ENCODE assay signal across 9 cellular contexts in genomic region chr1:66402194-66402593, GRCh38.
DNase-seq lines count a peak whose midpoint lies in the region; ATAC-seq, FAIRE-seq and TF ChIP-seq lines count a peak whose summit lies in the region.
"Had no signal": no experiment of that assay in that cellular context is flagged by ENCODE, and none has a peak within 500 bp of the region (broad histone marks: within the 10 kb centered on the region; RNA-seq: fewer than 3 reads in every experiment).

No MANE protein-coding gene starts in this region.

- peaks cover 5% of the 10 kb centered on the region for H3K36me3 Mint-ChIP-seq in activated T-helper 1 cell treated with anti-CD3 and anti-CD28 coated beads, Interleukin-12 subunit alpha, Interleukin-12 subunit beta, Interleukin-2, Interleukin-4 antibody, amounts not matched to agents 30 ng/mL and 10 ng/mL and 1 ng/mL, durations not matched to agents 14 hours and 24 hours and 36 hours (ENCODE audit: low read depth)

- H3K27me3 Mint-ChIP-seq in activated T-helper 1 cell treated with anti-CD3 and anti-CD28 coated beads, Interleukin-12 subunit alpha, Interleukin-12 subunit beta, Interleukin-2, Interleukin-4 antibody, amounts not matched to agents 30 ng/mL and 10 ng/mL and 1 ng/mL, durations not matched to agents 14 hours and 24 hours and 36 hours (ENCODE audit: insufficient read depth) = no peaks in the 10 kb centered on the region

- peak; percentile 80 for DNase-seq in NCI-H526 treated with DMSO at 0.1 percent for 48 hours (lab: John Stamatoyannopoulos, UW)
- peak; percentile 41 for DNase-seq in left kidney (ENCODE audit: low read depth, low spot score)
- DNase-seq in EL = no peak
- no peak for DNase-seq in NCI-H146 (lab: John Stamatoyannopoulos, UW)
- no peak for DNase-seq in D721Med (ENCODE audit: insufficient read length, low spot score)
- DNase-seq in activated T-helper 1 cell treated with anti-CD3 and anti-CD28 coated beads, Interleukin-12 subunit alpha, Interleukin-12 subunit beta, Interleukin-2, Interleukin-4 antibody, amounts not matched to agents 30 ng/mL and 10 ng/mL and 1 ng/mL, durations not matched to agents 14 hours and 24 hours and 36 hours (ENCODE audit: low spot score) = no peak

- ATAC-seq in GM18909 (IDR thresholded peaks at IDR 0.05; ENCODE audit: poor library complexity, unreplicated experiment) (peak; percentile 92), HG02870 (IDR thresholded peaks at IDR 0.05; ENCODE audit: unreplicated experiment) (peak; percentile 60)

- no peak overlapping the region for H3K4me3 Mint-ChIP-seq in activated T-helper 1 cell treated with anti-CD3 and anti-CD28 coated beads, Interleukin-12 subunit alpha, Interleukin-12 subunit beta, Interleukin-2, Interleukin-4 antibody, amounts not matched to agents 30 ng/mL and 10 ng/mL and 1 ng/mL, durations not matched to agents 14 hours and 24 hours and 36 hours

- H3K9me3 Mint-ChIP-seq in activated T-helper 1 cell treated with anti-CD3 and anti-CD28 coated beads, Interleukin-12 subunit alpha, Interleukin-12 subunit beta, Interleukin-2, Interleukin-4 antibody, amounts not matched to agents 30 ng/mL and 10 ng/mL and 1 ng/mL, durations not matched to agents 14 hours and 24 hours and 36 hours = peaks cover 4% of the 10 kb centered on the region

- intact Hi-C loops in activated T-helper 1 cell treated with anti-CD3 and anti-CD28 coated beads, Interleukin-12 subunit alpha, Interleukin-12 subunit beta, Interleukin-2, Interleukin-4 antibody, amounts not matched to agents 30 ng/mL and 10 ng/mL and 1 ng/mL, durations not matched to agents 14 hours and 24 hours and 36 hours (cut with micrococcal nuclease) = no loop called here

- no peak for FAIRE-seq in D721Med (lab: Jason Lieb, UNC)
- FAIRE-seq: frontal cortex had no signal

- no peak for TF ChIP-seq CTCF in D721Med (IDR thresholded peaks at IDR 0.05; ENCODE audit: insufficient read depth, missing control alignments)

- peaks cover 42% of the 10 kb centered on the region for H3K4me1 Mint-ChIP-seq in activated T-helper 1 cell treated with anti-CD3 and anti-CD28 coated beads, Interleukin-12 subunit alpha, Interleukin-12 subunit beta, Interleukin-2, Interleukin-4 antibody, amounts not matched to agents 30 ng/mL and 10 ng/mL and 1 ng/mL, durations not matched to agents 14 hours and 24 hours and 36 hours (ENCODE audit: low read depth)

- H3K27ac Mint-ChIP-seq in activated T-helper 1 cell treated with anti-CD3 and anti-CD28 coated beads, Interleukin-12 subunit alpha, Interleukin-12 subunit beta, Interleukin-2, Interleukin-4 antibody, amounts not matched to agents 30 ng/mL and 10 ng/mL and 1 ng/mL, durations not matched to agents 14 hours and 24 hours and 36 hours = no peak overlapping the region

Comparison
In these comparisons a context has a peak if more than half of its experiments do, and no peak if none do; other contexts are left out.
1. DNase-seq: peak in NCI-H526 treated with DMSO at 0.1 percent for 48 hours (single experiment) and left kidney (single experiment); none in EL (single experiment), NCI-H146 (single experiment), D721Med (single experiment) and activated T-helper 1 cell treated with anti-CD3 and anti-CD28 coated beads, Interleukin-12 subunit alpha, Interleukin-12 subunit beta, Interleukin-2, Interleukin-4 antibody, amounts not matched to agents 30 ng/mL and 10 ng/mL and 1 ng/mL, durations not matched to agents 14 hours and 24 hours and 36 hours (single experiment).